In the genomic region with DNA sequence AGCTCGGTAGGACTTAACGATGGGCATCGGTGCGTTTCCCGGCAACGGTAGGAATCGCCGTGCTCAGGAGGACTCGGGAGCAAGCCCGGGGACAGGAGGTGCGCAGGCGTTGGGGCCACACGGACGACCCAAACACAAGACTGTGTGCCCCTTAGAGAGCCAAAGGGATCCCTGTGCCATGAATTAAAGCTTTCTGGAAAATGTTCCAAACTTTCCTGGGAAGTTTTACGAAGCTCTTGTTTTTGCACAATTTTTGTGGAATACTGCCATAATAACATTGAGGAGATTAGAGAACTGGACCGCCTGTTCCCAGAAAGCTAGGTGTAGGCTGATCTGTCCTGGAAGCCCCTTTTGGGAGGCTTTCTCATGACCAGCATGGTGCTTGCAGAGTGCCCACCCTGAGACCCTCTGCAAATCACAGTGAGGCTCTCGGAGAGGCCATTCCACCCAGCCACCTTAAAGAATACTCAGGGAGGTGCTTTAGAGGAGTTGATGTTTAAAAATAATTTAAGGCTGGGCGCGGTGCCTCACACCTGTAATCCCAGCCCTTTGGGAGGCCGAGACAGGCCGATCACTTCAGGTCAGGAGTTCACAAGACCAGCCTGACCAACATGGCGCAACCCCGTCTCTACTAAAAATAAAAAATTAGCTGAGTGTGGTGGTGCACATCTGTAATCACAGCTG, we compare ENCODE assay signal across 8 cellular contexts.
DNase-seq lines count a peak whose midpoint lies in the region; ATAC-seq and TF ChIP-seq lines count a peak whose summit lies in the region.

No MANE protein-coding gene starts in this region.

- H3K4me3 ChIP-seq in GM12865 (ENCODE audit: low read depth, low read length): peak overlapping the region; percentile 77

- H3K9me3 Mint-ChIP-seq in central memory CD8-positive, alpha-beta T cell: no peaks in the 10 kb centered on the region

- no peak for ATAC-seq in central memory CD8-positive, alpha-beta T cell (replicated peaks; ENCODE audit: extremely low read depth, poor library complexity, severe bottlenecking)
- no peak for ATAC-seq in HG03025 (IDR thresholded peaks at IDR 0.05; ENCODE audit: low FRiP score, unreplicated experiment)
- no peak for ATAC-seq in HG03571 (IDR thresholded peaks at IDR 0.05; ENCODE audit: unreplicated experiment)

- TF ChIP-seq CTCF in GM12865 (IDR thresholded peaks at IDR 0.05; ENCODE audit: insufficient read depth, low read depth, low read length, missing control alignments): no peak

- peak overlapping the region; percentile 92 for H3K4me3 Mint-ChIP-seq in central memory CD8-positive, alpha-beta T cell

- H3K4me1 Mint-ChIP-seq in central memory CD8-positive, alpha-beta T cell: peaks cover 35% of the 10 kb centered on the region

- peak overlapping the region; percentile 97 for H3K27ac Mint-ChIP-seq in central memory CD8-positive, alpha-beta T cell (ENCODE audit: low read depth)

- no peaks in the 10 kb centered on the region for H3K27me3 Mint-ChIP-seq in central memory CD8-positive, alpha-beta T cell

- peaks cover 9% of the 10 kb centered on the region for H3K36me3 Mint-ChIP-seq in central memory CD8-positive, alpha-beta T cell (ENCODE audit: insufficient read depth)

- DNase-seq in GM12865 (ENCODE audit: low read depth) (no peak), NCI-H146 (lab: John Stamatoyannopoulos, UW) (peak; percentile 87), midbrain (lab: John Stamatoyannopoulos, UW) (peak; percentile 56), glomerular visceral epithelial cell (ENCODE audit: extremely low spot score) (no peak)
- no peak for DNase-seq in central memory CD8-positive, alpha-beta T cell (ENCODE audit: low spot score in 2 of 2)
- DNase-seq in stimulated activated CD4-positive, alpha-beta T cell treated with anti-CD3 and anti-CD28 coated beads, Interleukin-1b, Interleukin-23, amount 100 ng/mL, for 48 hours: no peak

Comparison
In these comparisons a context has a peak if more than half of its experiments do, and no peak if none do; other contexts are left out.
1. DNase-seq: peak in NCI-H146 (single experiment) and midbrain (single experiment); none in GM12865 (single experiment), central memory CD8-positive, alpha-beta T cell (0 of 2), glomerular visceral epithelial cell (single experiment) and stimulated activated CD4-positive, alpha-beta T cell treated with anti-CD3 and anti-CD28 coated beads, Interleukin-1b, Interleukin-23, amount 100 ng/mL, for 48 hours (single experiment).